Comparison of ENCODE assay signal across 12 cellular contexts in genomic region chr1:112882271-112882744, GRCh38.
DNase-seq lines count a peak whose midpoint lies in the region.
"Had no signal": no experiment of that assay in that cellular context is flagged by ENCODE, and none has a peak within 500 bp of the region (broad histone marks: within the 10 kb centered on the region; RNA-seq: fewer than 3 reads in every experiment).

No MANE protein-coding gene starts in this region.

- H3K36me3 ChIP-seq in duodenal mucosa (ENCODE audit: control insufficient read depth in 1 of 2, insufficient read depth in 2 of 2, low read length in 2 of 2) (no peaks in the 10 kb centered on the region), mucosa of stomach (ENCODE audit: control insufficient read depth, insufficient read depth, low read length) (no peaks in the 10 kb centered on the region)

- peak; percentile 42 for DNase-seq in AG20443 (ENCODE audit: low spot score)
- DNase-seq in M059J (ENCODE audit: low read depth): peak; percentile 54
- no peak for DNase-seq in iPS-NIHi11 (ENCODE audit: low spot score)
- DNase-seq in activated CD4-positive, CD25-positive, alpha-beta regulatory T cell (lab: John Stamatoyannopoulos, UW): no peak
- DNase-seq in NCI-H524 treated with DMSO at 0.1 percent for 48 hours (lab: John Stamatoyannopoulos, UW): no peak
- no peak for DNase-seq in NCI-H2029 (lab: John Stamatoyannopoulos, UW)
- DNase-seq: activated CD4-positive, alpha-beta memory T cell treated with anti-CD3 and anti-CD28 coated beads, Interleukin-2, amount 10 ng/mL, durations not matched to agents 7 days and 5 days; activated naive CD8-positive, alpha-beta T cell treated with anti-CD3 and anti-CD28 coated beads, Interleukin-2, amount 10 ng/mL, durations not matched to agents 7 days and 5 days; effector memory CD4-positive, alpha-beta T cell; NCI-H2171 had no signal

- H3K9ac ChIP-seq in duodenal mucosa (ENCODE audit: low read depth in 1 of 2, low read length in 2 of 2): peak overlapping the region; percentile 28 to 63
- H3K9ac ChIP-seq in mucosa of stomach (ENCODE audit: low read length): peak overlapping the region; percentile 79

- peak overlapping the region; percentile 34 for H3K27ac ChIP-seq in duodenal mucosa (ENCODE audit: low read depth, low read length)

- no peaks in the 10 kb centered on the region for H3K27me3 ChIP-seq in duodenal mucosa (ENCODE audit: control insufficient read depth in 1 of 2, insufficient read depth in 2 of 2, low read length in 2 of 2)
- H3K27me3 ChIP-seq in mucosa of stomach (ENCODE audit: control insufficient read depth, insufficient read depth, low read length): no peaks in the 10 kb centered on the region

- H3K4me3 ChIP-seq in duodenal mucosa (ENCODE audit: low read depth in 1 of 2, low read length in 2 of 2) (no peak overlapping the region), mucosa of stomach (ENCODE audit: low read length) (no peak overlapping the region)

- H3K4me1 ChIP-seq in duodenal mucosa (ENCODE audit: control insufficient read depth in 1 of 2, insufficient read depth in 2 of 2, low read length in 2 of 2) (peaks cover 21 to 27% of the 10 kb centered on the region in 2 donors), mucosa of stomach (ENCODE audit: control insufficient read depth, insufficient read depth, low read length) (peaks cover 44% of the 10 kb centered on the region)

- H3K9me3 ChIP-seq in duodenal mucosa (ENCODE audit: control insufficient read depth in 1 of 2, low read length in 2 of 2) (no peaks in the 10 kb centered on the region), mucosa of stomach (ENCODE audit: control insufficient read depth, low read length) (no peaks in the 10 kb centered on the region)

Comparison
In these comparisons a context has a peak if more than half of its experiments do, and no peak if none do; other contexts are left out.
1. DNase-seq: peak in AG20443 (single experiment) and M059J (single experiment); none in iPS-NIHi11 (single experiment), activated CD4-positive, CD25-positive, alpha-beta regulatory T cell (0 of 4), NCI-H524 treated with DMSO at 0.1 percent for 48 hours (single experiment) and NCI-H2029 (single experiment).